In the genomic region with DNA sequence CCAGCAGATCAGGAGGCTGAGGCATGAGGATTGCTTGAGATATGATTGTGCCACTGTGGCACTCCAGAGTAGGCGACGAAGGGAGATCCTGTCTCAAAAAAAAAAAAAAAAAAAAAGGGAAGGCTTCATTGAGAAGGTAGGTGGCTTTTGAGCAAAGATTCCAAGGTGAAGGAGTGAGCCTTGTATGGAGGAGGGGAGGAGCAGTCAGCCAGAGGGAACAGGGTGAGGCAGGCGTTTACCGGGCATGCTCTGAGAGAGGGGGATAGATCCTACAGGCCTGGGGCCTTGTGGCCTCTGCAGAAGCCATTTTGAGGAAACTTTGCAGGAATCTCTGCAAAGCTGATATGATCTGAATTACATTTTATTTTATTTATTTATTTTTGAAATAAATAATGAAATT, we compare ENCODE assay signal across 16 cellular contexts. TPM values are rescaled to one million over a fixed set of nuclear protein-coding genes. Genes with fewer than 3 reads are reported as not detected.
DNase-seq lines count a peak whose midpoint lies in the region; ATAC-seq and TF ChIP-seq lines count a peak whose summit lies in the region.
"Had no signal": no experiment of that assay in that cellular context is flagged by ENCODE, and none has a peak within 500 bp of the region (broad histone marks: within the 10 kb centered on the region; RNA-seq: fewer than 3 reads in every experiment).

No MANE protein-coding gene starts in this region.

- H3K4me1 ChIP-seq in GM23338 (ENCODE audit: insufficient read depth) (peaks cover 4% of the 10 kb centered on the region; the same call in 1 of the 2 replicates), neuronal stem cell (ENCODE audit: control insufficient read depth in 2 of 2, insufficient read depth in 1 of 2, low read depth in 1 of 2, low read length in 2 of 2) (no peaks in the 10 kb centered on the region)
- H3K4me1 ChIP-seq: Caco-2 had no signal

- H3K27ac Mint-ChIP-seq in activated CD4-positive, alpha-beta memory T cell treated with anti-CD3 and anti-CD28 coated beads, Interleukin-2, amount 10 ng/mL, durations not matched to agents 7 days and 5 days, result peak overlapping the region; percentile 31
- no peak overlapping the region for H3K27ac Mint-ChIP-seq in activated CD4-positive, alpha-beta memory T cell treated with anti-CD3 and anti-CD28 coated beads for 36 hours
- H3K27ac Mint-ChIP-seq in GM23338, result peak overlapping the region; percentile 82
- H3K27ac Mint-ChIP-seq in activated naive CD8-positive, alpha-beta T cell treated with anti-CD3 and anti-CD28 coated beads for 36 hours, result peak overlapping the region; percentile 59

- no peak overlapping the region for H2AK5ac ChIP-seq in neuronal stem cell (ENCODE audit: low read depth, low read length)

- no peak overlapping the region for H3K4me3 Mint-ChIP-seq in activated CD4-positive, alpha-beta memory T cell treated with anti-CD3 and anti-CD28 coated beads, Interleukin-2, amount 10 ng/mL, durations not matched to agents 7 days and 5 days
- H3K4me3 Mint-ChIP-seq in activated CD4-positive, alpha-beta memory T cell treated with anti-CD3 and anti-CD28 coated beads for 36 hours, result no peak overlapping the region
- no peak overlapping the region; the same call in 2 of the 3 replicates for H3K4me3 Mint-ChIP-seq in GM23338
- H3K4me3 Mint-ChIP-seq in activated naive CD8-positive, alpha-beta T cell treated with anti-CD3 and anti-CD28 coated beads for 36 hours, result no peak overlapping the region

- H2BK15ac ChIP-seq in neuronal stem cell (ENCODE audit: low read length), result no peak overlapping the region

- POLR2A ChIA-PET in activated CD4-positive, alpha-beta memory T cell treated with anti-CD3 and anti-CD28 coated beads, Interleukin-2, amount 10 ng/mL, durations not matched to agents 7 days and 5 days (lab: Charles Lee), result no interaction called here
- POLR2A ChIA-PET in activated CD4-positive, alpha-beta memory T cell treated with anti-CD3 and anti-CD28 coated beads for 36 hours (lab: Charles Lee), result no interaction called here

- H3K27ac ChIP-seq in GM23338 (ENCODE audit: low read depth) (peak overlapping the region; percentile 29; the same call in 1 of the 2 replicates), neuronal stem cell (replicated peaks; ENCODE audit: low read length) (no peak overlapping the region)

- no peaks in the 10 kb centered on the region for H3K79me1 ChIP-seq in neuronal stem cell (ENCODE audit: low read depth, low read length)

- H2BK12ac ChIP-seq in neuronal stem cell (ENCODE audit: low read length), result no peak overlapping the region

- H3K36me3 Mint-ChIP-seq in activated CD4-positive, alpha-beta memory T cell treated with anti-CD3 and anti-CD28 coated beads, Interleukin-2, amount 10 ng/mL, durations not matched to agents 7 days and 5 days (ENCODE audit: low read depth), result peaks cover 37% of the 10 kb centered on the region
- H3K36me3 Mint-ChIP-seq in activated CD4-positive, alpha-beta memory T cell treated with anti-CD3 and anti-CD28 coated beads for 36 hours, result peaks cover 29% of the 10 kb centered on the region
- peaks cover 25% of the 10 kb centered on the region for H3K36me3 Mint-ChIP-seq in GM23338 (ENCODE audit: low read depth)
- peaks cover 10% of the 10 kb centered on the region for H3K36me3 Mint-ChIP-seq in activated naive CD8-positive, alpha-beta T cell treated with anti-CD3 and anti-CD28 coated beads for 36 hours

- no peak overlapping the region for H3K23ac ChIP-seq in neuronal stem cell (ENCODE audit: low read depth, low read length, poor library complexity)

- TF ChIP-seq CTCF in GM23338 (conservative IDR thresholded peaks at IDR 0.05; ENCODE audit: low read depth in 2 of 2) (no peak), GM10266 (IDR thresholded peaks at IDR 0.05; ENCODE audit: control insufficient read depth, insufficient read depth, low read depth, missing control alignments) (no peak)

- H3K9me2 ChIP-seq in GM23338 (ENCODE audit: insufficient read depth), result no peaks in the 10 kb centered on the region

- no peaks in the 10 kb centered on the region for H4K20me1 ChIP-seq in GM23338 (replicated peaks; ENCODE audit: insufficient read depth)

- no peak overlapping the region for H3K4me2 ChIP-seq in GM23338
- H3K4me2 ChIP-seq in neuronal stem cell (ENCODE audit: insufficient read depth, low read length, poor library complexity, severe bottlenecking), result no peak overlapping the region

- intact Hi-C loops in activated CD4-positive, alpha-beta memory T cell treated with anti-CD3 and anti-CD28 coated beads for 36 hours (cut with micrococcal nuclease), result no loop called here

- no peaks in the 10 kb centered on the region for H3K9me3 ChIP-seq in neuronal stem cell (replicated peaks in 1 of 2; ENCODE audit: control insufficient read depth in 2 of 2, insufficient read depth in 1 of 2, low read depth in 1 of 2, low read length in 2 of 2)
- H3K9me3 ChIP-seq: Caco-2 had no signal

- no peak overlapping the region for H2BK120ac ChIP-seq in neuronal stem cell (ENCODE audit: low read depth, low read length)

- H3K18ac ChIP-seq in neuronal stem cell (ENCODE audit: low read length), result no peak overlapping the region

- ATAC-seq in GM23338, result peak; percentile 77
- ATAC-seq: GM12878, HCT116 had no signal

- no peak overlapping the region for H3K4ac ChIP-seq in neuronal stem cell (ENCODE audit: low read length)

- no peaks in the 10 kb centered on the region for H3F3A ChIP-seq in GM23338 (replicated peaks; ENCODE audit: low read depth)

- no peaks in the 10 kb centered on the region for H3K27me3 Mint-ChIP-seq in activated CD4-positive, alpha-beta memory T cell treated with anti-CD3 and anti-CD28 coated beads, Interleukin-2, amount 10 ng/mL, durations not matched to agents 7 days and 5 days
- H3K27me3 Mint-ChIP-seq in activated CD4-positive, alpha-beta memory T cell treated with anti-CD3 and anti-CD28 coated beads for 36 hours, result no peaks in the 10 kb centered on the region
- H3K27me3 Mint-ChIP-seq in GM23338 (ENCODE audit: insufficient read depth, low read depth, poor library complexity), result peaks cover 7% of the 10 kb centered on the region
- H3K27me3 Mint-ChIP-seq in activated naive CD8-positive, alpha-beta T cell treated with anti-CD3 and anti-CD28 coated beads for 36 hours, result no peaks in the 10 kb centered on the region

- H3K4me1 Mint-ChIP-seq in activated CD4-positive, alpha-beta memory T cell treated with anti-CD3 and anti-CD28 coated beads, Interleukin-2, amount 10 ng/mL, durations not matched to agents 7 days and 5 days, result peaks cover 16% of the 10 kb centered on the region
- peaks cover 15% of the 10 kb centered on the region for H3K4me1 Mint-ChIP-seq in activated CD4-positive, alpha-beta memory T cell treated with anti-CD3 and anti-CD28 coated beads for 36 hours (ENCODE audit: low read depth)
- H3K4me1 Mint-ChIP-seq in GM23338, result peaks cover 7% of the 10 kb centered on the region
- H3K4me1 Mint-ChIP-seq in activated naive CD8-positive, alpha-beta T cell treated with anti-CD3 and anti-CD28 coated beads for 36 hours, result peaks cover 16% of the 10 kb centered on the region

- no peak overlapping the region for H2AFZ ChIP-seq in GM23338
- H2AFZ ChIP-seq in neuronal stem cell (ENCODE audit: low read length), result peak overlapping the region; percentile 36

- no peak overlapping the region for H4K91ac ChIP-seq in neuronal stem cell (ENCODE audit: low read depth, low read length, poor library complexity)

- H4K8ac ChIP-seq in neuronal stem cell (ENCODE audit: low read depth, low read length), result no peak overlapping the region

- H3K4me3 ChIP-seq in GM23338 (no peak overlapping the region), neuronal stem cell (ENCODE audit: low read length in 2 of 2) (no peak overlapping the region)
- H3K4me3 ChIP-seq: GM12878 had no signal

- H3K9ac ChIP-seq in neuronal stem cell (ENCODE audit: low read depth, low read length, poor library complexity), result no peak overlapping the region

- DNase-seq in activated CD4-positive, alpha-beta memory T cell treated with anti-CD3 and anti-CD28 coated beads, Interleukin-2, amount 10 ng/mL, durations not matched to agents 7 days and 5 days, result no peak
- no peak for DNase-seq in activated CD4-positive, alpha-beta memory T cell treated with anti-CD3 and anti-CD28 coated beads for 36 hours
- DNase-seq in GM23338 (ENCODE audit: low spot score) (peak; percentile 47), neuronal stem cell (ENCODE audit: low spot score) (no peak), GM10266 (ENCODE audit: extremely low spot score) (no peak), OCI-M1 (lab: John Stamatoyannopoulos, UW) (no peak), ecto neural progenitor cell (ENCODE audit: low spot score) (no peak)
- DNase-seq in activated naive CD8-positive, alpha-beta T cell treated with anti-CD3 and anti-CD28 coated beads for 36 hours, result no peak
- DNase-seq: C1 segment of cervical spinal cord, Caco-2, MV-4-11, NCI-H1436, NCI-H2081, NCI-H510A treated with DMSO at 0.1 percent for 48 hours had no signal

- H3K36me3 ChIP-seq in GM23338 (ENCODE audit: insufficient read depth) (peaks cover 2% of the 10 kb centered on the region; the same call in 1 of the 2 replicates), neuronal stem cell (replicated peaks in 1 of 2; ENCODE audit: control insufficient read depth in 2 of 2, insufficient read depth in 2 of 2, low read length in 2 of 2) (no peaks in the 10 kb centered on the region)

- H3K27me3 ChIP-seq in GM23338 (ENCODE audit: insufficient read depth) (no peaks in the 10 kb centered on the region), neuronal stem cell (ENCODE audit: control insufficient read depth in 3 of 3, insufficient read depth in 3 of 3, low read depth in 1 of 3, low read length in 3 of 3) (no peaks in the 10 kb centered on the region)

- no peaks in the 10 kb centered on the region for H3K9me3 Mint-ChIP-seq in activated CD4-positive, alpha-beta memory T cell treated with anti-CD3 and anti-CD28 coated beads, Interleukin-2, amount 10 ng/mL, durations not matched to agents 7 days and 5 days
- H3K9me3 Mint-ChIP-seq in activated CD4-positive, alpha-beta memory T cell treated with anti-CD3 and anti-CD28 coated beads for 36 hours, result no peaks in the 10 kb centered on the region
- no peaks in the 10 kb centered on the region for H3K9me3 Mint-ChIP-seq in GM23338
- no peaks in the 10 kb centered on the region for H3K9me3 Mint-ChIP-seq in activated naive CD8-positive, alpha-beta T cell treated with anti-CD3 and anti-CD28 coated beads for 36 hours

- CTCF ChIA-PET in activated CD4-positive, alpha-beta memory T cell treated with anti-CD3 and anti-CD28 coated beads, Interleukin-2, amount 10 ng/mL, durations not matched to agents 7 days and 5 days (lab: Charles Lee), result interaction anchor here (0.7 to 1.0 kb wide), 3 partner anchors 50 to 325 kb away, joined by 3 to 7 read pairs (median 4); no protein-coding TSS in a partner anchor
- CTCF ChIA-PET in activated CD4-positive, alpha-beta memory T cell treated with anti-CD3 and anti-CD28 coated beads for 36 hours (lab: Charles Lee), result interaction anchor here (3.1 kb wide), 1 partner anchor 39 kb away, joined by 11 read pairs; no protein-coding TSS in a partner anchor

- no peaks in the 10 kb centered on the region for H3K79me2 ChIP-seq in GM23338 (replicated peaks; ENCODE audit: insufficient read depth)

- H2BK5ac ChIP-seq in neuronal stem cell (ENCODE audit: low read length), result no peak overlapping the region

- H3K14ac ChIP-seq in neuronal stem cell (ENCODE audit: low read length), result no peak overlapping the region

- no CpG with 5 or more reads among the region's 4 CpGs for WGBS in neuronal stem cell (ENCODE audit: extremely low coverage in 2 of 2, insufficient read length in 2 of 2, insufficient replicate concordance in 1 of 2), 2 donors

RNA-seq across cellular contexts. Expression of gene HDAC1, which starts 5.1 kb away (rescaled TPM):
- 100 to 1,000 TPM; 180 to 185 TPM for total RNA-seq in activated CD4-positive, alpha-beta memory T cell treated with anti-CD3 and anti-CD28 coated beads, Interleukin-2, amount 10 ng/mL, durations not matched to agents 7 days and 5 days
- 100 to 1,000 TPM; 136 to 139 TPM for total RNA-seq in activated CD4-positive, alpha-beta memory T cell treated with anti-CD3 and anti-CD28 coated beads for 36 hours
- total RNA-seq in GM23338 (2014; rRNA removed; shearing (Covaris generic)), result 104 and 116 TPM in 2 replicates
- polyA plus RNA-seq in GM23338 (2016; fragmentation: Nextera tagmentation; extraction: Ambion mirVana), result 82.6 and 84.7 TPM in 2 replicates
- 100 to 1,000 TPM; 142 to 149 TPM for total RNA-seq in activated naive CD8-positive, alpha-beta T cell treated with anti-CD3 and anti-CD28 coated beads for 36 hours
- 85.9 TPM for polyA plus RNA-seq in neuronal stem cell (2013, experiment 1 of 2)
- 84.7 TPM for polyA plus RNA-seq in neuronal stem cell (2013, experiment 2 of 2)

RNA-seq across cellular contexts. Expression of gene LCK, which starts 35.7 kb away (rescaled TPM):
- total RNA-seq in activated CD4-positive, alpha-beta memory T cell treated with anti-CD3 and anti-CD28 coated beads, Interleukin-2, amount 10 ng/mL, durations not matched to agents 7 days and 5 days, result 100 to 1,000 TPM; 469 to 474 TPM
- 100 to 1,000 TPM; 224 to 246 TPM for total RNA-seq in activated CD4-positive, alpha-beta memory T cell treated with anti-CD3 and anti-CD28 coated beads for 36 hours
- total RNA-seq in GM23338 (2014; rRNA removed; shearing (Covaris generic)), result 69.4 and 86.6 TPM in 2 replicates
- polyA plus RNA-seq in GM23338 (2016; fragmentation: Nextera tagmentation; extraction: Ambion mirVana), result 33.2 and 37.5 TPM in 2 replicates
- total RNA-seq in activated naive CD8-positive, alpha-beta T cell treated with anti-CD3 and anti-CD28 coated beads for 36 hours, result 100 to 1,000 TPM; 285 to 286 TPM
- 0.01 TPM for polyA plus RNA-seq in neuronal stem cell (2013, experiment 1 of 2)
- 0.08 TPM for polyA plus RNA-seq in neuronal stem cell (2013, experiment 2 of 2)

RNA-seq across cellular contexts. Expression of gene FAM167B, which starts 39.7 kb away (rescaled TPM):
- total RNA-seq in activated CD4-positive, alpha-beta memory T cell treated with anti-CD3 and anti-CD28 coated beads, Interleukin-2, amount 10 ng/mL, durations not matched to agents 7 days and 5 days, result 1 to 10 TPM in 1 of 2 experiments, under 1 TPM in 1; 0.78 to 1.1 TPM
- under 1 TPM; 0.68 to 0.69 TPM for total RNA-seq in activated CD4-positive, alpha-beta memory T cell treated with anti-CD3 and anti-CD28 coated beads for 36 hours
- 0.31 TPM in 1 of 2 replicates, not detected in the other for total RNA-seq in GM23338 (2014; rRNA removed; shearing (Covaris generic))
- polyA plus RNA-seq in GM23338 (2016; fragmentation: Nextera tagmentation; extraction: Ambion mirVana), result 2.2 TPM in 2 replicates
- under 1 TPM in 1 of 2 experiments, not detected in 1; 0.32 TPM for total RNA-seq in activated naive CD8-positive, alpha-beta T cell treated with anti-CD3 and anti-CD28 coated beads for 36 hours
- polyA plus RNA-seq in neuronal stem cell (2013, experiment 1 of 2), result 4.3 TPM
- 4.2 TPM for polyA plus RNA-seq in neuronal stem cell (2013, experiment 2 of 2)

RNA-seq across cellular contexts. Expression of gene MARCKSL1, which starts 49.3 kb away (rescaled TPM):
- total RNA-seq in activated CD4-positive, alpha-beta memory T cell treated with anti-CD3 and anti-CD28 coated beads, Interleukin-2, amount 10 ng/mL, durations not matched to agents 7 days and 5 days, result 10 to 100 TPM; 26.4 to 27.9 TPM
- 10 to 100 TPM; 13.1 to 14.6 TPM for total RNA-seq in activated CD4-positive, alpha-beta memory T cell treated with anti-CD3 and anti-CD28 coated beads for 36 hours
- total RNA-seq in GM23338 (2014; rRNA removed; shearing (Covaris generic)), result 266 and 329 TPM in 2 replicates
- 553 and 576 TPM in 2 replicates for polyA plus RNA-seq in GM23338 (2016; fragmentation: Nextera tagmentation; extraction: Ambion mirVana)
- total RNA-seq in activated naive CD8-positive, alpha-beta T cell treated with anti-CD3 and anti-CD28 coated beads for 36 hours, result 10 to 100 TPM; 26.4 to 26.7 TPM
- 808 TPM for polyA plus RNA-seq in neuronal stem cell (2013, experiment 1 of 2)
- 809 TPM for polyA plus RNA-seq in neuronal stem cell (2013, experiment 2 of 2)
